In the genomic region with DNA sequence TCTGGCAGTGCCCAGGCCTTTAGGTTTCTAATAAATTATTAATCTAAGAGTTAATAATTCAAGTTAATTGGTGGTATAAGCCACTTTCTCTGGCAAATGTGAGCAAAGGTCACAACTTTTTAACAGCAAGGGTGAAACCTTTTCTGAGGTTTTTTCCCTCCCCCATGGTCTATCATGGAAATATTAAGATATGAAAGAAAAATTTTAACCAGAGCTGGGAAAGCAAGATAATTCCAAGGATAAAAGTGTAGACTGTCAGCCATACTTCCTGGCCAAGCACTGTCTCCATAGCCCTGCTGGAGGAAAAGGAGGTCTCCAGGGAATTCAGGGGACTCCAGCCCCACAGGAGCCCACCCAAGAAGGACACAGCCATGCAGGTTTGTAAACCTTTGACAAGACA, we compare ENCODE assay signal across 32 cellular contexts.
"Had no signal": no experiment of that assay in that cellular context is flagged by ENCODE, and none has a peak within 500 bp of the region (broad histone marks: within the 10 kb centered on the region; RNA-seq: fewer than 3 reads in every experiment).

No MANE protein-coding gene starts in this region.

- H3K4me2 ChIP-seq: KMS-11, PC-9 had no signal

- ATAC-seq: Panc1, Right ventricle myocardium inferior had no signal

- H3K27me3 ChIP-seq: SJCRH30 had no signal

- H3K36me3 ChIP-seq: SJCRH30 had no signal

- H3K9me3 ChIP-seq: SJCRH30 had no signal

- H3K27ac ChIP-seq: KMS-11, PC-9, RWPE1, SJCRH30, SK-N-MC had no signal

- H2AFZ ChIP-seq: PC-9 had no signal

- DNase-seq: Karpas-422, KBM-7, MM.1S, MV-4-11, NCI-H1092, NCI-H1105, NCI-H1417 treated with DMSO at 0.1 percent for 48 hours, NCI-H1436 treated with DMSO at 0.1 percent for 48 hours, NCI-H1694, NCI-H187, NCI-H1930, NCI-H2029 treated with DMSO at 0.1 percent for 48 hours, NCI-H2081 treated with DMSO at 0.1 percent for 48 hours, NCI-H2107, NCI-H2171, NCI-H226, NCI-H446 treated with DMSO at 0.1 percent for 48 hours, NCI-H510A, NCI-H524, NCI-H526, NCI-H69, NCI-H748 treated with DMSO at 0.1 percent for 48 hours, NCI-H82, PC-9, SHP77, SIG-M5, SJCRH30 had no signal

- H3K9ac ChIP-seq: KMS-11 had no signal

- H3K4me3 ChIP-seq: PC-9, SJCRH30, SK-N-MC had no signal
